Comparison of ENCODE assay signal across 16 cellular contexts in the genomic region with DNA sequence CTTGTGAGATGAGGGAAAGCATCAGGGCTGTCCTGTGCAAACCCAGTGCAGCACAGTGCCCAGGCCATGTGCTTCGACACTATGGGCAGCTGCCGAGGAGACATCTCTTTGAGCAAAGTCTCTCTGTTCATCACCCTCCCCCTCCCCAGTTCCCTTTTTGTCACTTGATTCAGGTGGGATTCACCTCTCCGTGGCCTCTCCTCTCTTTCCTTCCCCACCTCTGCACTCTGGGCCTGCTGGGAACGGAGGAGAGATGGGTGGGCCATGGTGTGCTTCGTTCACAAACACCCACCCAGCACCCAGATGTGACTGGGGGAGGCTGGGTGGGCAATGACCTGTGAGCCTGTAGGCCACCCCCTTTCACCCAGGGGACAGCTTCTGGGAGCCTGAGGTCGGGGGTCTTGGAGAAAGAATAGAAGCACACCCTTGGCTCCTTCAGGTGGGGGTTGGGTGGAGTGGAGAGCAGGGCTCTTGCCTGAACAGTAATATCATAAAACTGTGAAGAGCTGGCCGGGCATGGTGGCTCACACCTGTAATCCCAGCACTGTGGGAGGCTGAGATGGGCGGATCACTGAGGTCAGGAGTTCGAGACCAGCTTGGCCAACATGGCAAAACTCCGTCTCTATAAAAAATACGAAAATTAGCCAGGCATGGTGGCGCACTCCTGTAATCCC. TPM values are rescaled to one million over a fixed set of nuclear protein-coding genes. Genes with fewer than 3 reads are reported as not detected.
DNase-seq lines count a peak whose midpoint lies in the region; FAIRE-seq and TF ChIP-seq lines count a peak whose summit lies in the region.
"Had no signal": no experiment of that assay in that cellular context is flagged by ENCODE, and none has a peak within 500 bp of the region (broad histone marks: within the 10 kb centered on the region; RNA-seq: fewer than 3 reads in every experiment).

No MANE protein-coding gene starts in this region.

- H2BK120ac ChIP-seq in H1 (replicated peaks; ENCODE audit: low read depth, low read length) (no peak overlapping the region), neuronal stem cell (ENCODE audit: low read depth, low read length) (no peak overlapping the region)

- peak overlapping the region; percentile 40 for H3K4ac ChIP-seq in H1 (replicated peaks; ENCODE audit: insufficient read length, low read depth, low read length)
- H3K4ac ChIP-seq in neuronal stem cell (ENCODE audit: low read length): no peak overlapping the region

- H3K18ac ChIP-seq in H1 (ENCODE audit: extremely low read depth, low read length): no peak overlapping the region
- H3K18ac ChIP-seq in neuronal stem cell (ENCODE audit: low read length): no peak overlapping the region

- no peaks in the 10 kb centered on the region for H3K79me1 ChIP-seq in H1 (ENCODE audit: low read depth, low read length)
- no peaks in the 10 kb centered on the region for H3K79me1 ChIP-seq in neuronal stem cell (ENCODE audit: low read depth, low read length)

- H4K20me1 ChIP-seq in H1 (replicated peaks in 1 of 2; ENCODE audit: control insufficient read depth in 1 of 2, insufficient read depth in 2 of 2, low read length in 2 of 2): no peaks in the 10 kb centered on the region
- H4K20me1 ChIP-seq: BLaER1 had no signal

- no peak overlapping the region for H4K8ac ChIP-seq in H1 (ENCODE audit: extremely low read depth, insufficient read depth, low read length)
- H4K8ac ChIP-seq in neuronal stem cell (ENCODE audit: low read depth, low read length): no peak overlapping the region

- no peak overlapping the region for H2BK20ac ChIP-seq in H1 (ENCODE audit: low read length)

- H4K91ac ChIP-seq in H1 (replicated peaks; ENCODE audit: insufficient read length, low read length): no peak overlapping the region
- no peak overlapping the region for H4K91ac ChIP-seq in neuronal stem cell (ENCODE audit: low read depth, low read length, poor library complexity)

- H2AK5ac ChIP-seq in H1 (ENCODE audit: low read depth, low read length) (no peak overlapping the region), neuronal stem cell (ENCODE audit: low read depth, low read length) (peak overlapping the region; percentile 86)

- TF ChIP-seq CTCF in GM13976 (IDR thresholded peaks at IDR 0.05; ENCODE audit: borderline replicate concordance, control extremely low read depth, extremely low read depth, insufficient read depth, missing control alignments) (no peak), H1 (IDR thresholded peaks at IDR 0.05; ENCODE audit: control extremely low read depth in 1 of 3, insufficient read depth in 1 of 3, low read depth in 1 of 3, low read length in 3 of 3) (no peak), tibial artery (IDR thresholded peaks at IDR 0.05) (no peak)

- no peak for FAIRE-seq in H1 (lab: Jason Lieb, UNC)
- FAIRE-seq: GM12892 had no signal

- 88% methylated on average over 12 of the region's 12 CpGs; no CpG with 5 or more reads in 1 of the 2 experiments for WGBS in H1 (ENCODE audit: extremely low coverage in 1 of 2, insufficient coverage in 1 of 2, insufficient read length in 1 of 2, insufficient replicate concordance in 2 of 2, low coverage in 1 of 2, low lambda C conversion rate in 2 of 2, missing lambda C conversion rate in 1 of 2), 2 experiments
- WGBS in neuronal stem cell (ENCODE audit: extremely low coverage in 2 of 2, insufficient read length in 2 of 2, insufficient replicate concordance in 1 of 2), 2 donors: no CpG with 5 or more reads among the region's 12 CpGs

- H2BK15ac ChIP-seq in H1 (ENCODE audit: low read length) (0 out of 2 replicates have a peak overlapping the region, but pooled peaks have one; percentile 19), neuronal stem cell (ENCODE audit: low read length) (peak overlapping the region; percentile 17)

- no peak overlapping the region for H2BK12ac ChIP-seq in H1 (ENCODE audit: low read depth, low read length)
- H2BK12ac ChIP-seq in neuronal stem cell (ENCODE audit: low read length): no peak overlapping the region

- intact Hi-C loops in tibial artery (cut with DNase I; ENCODE audit: low total_unique reads): no loop called here

- CTCF ChIA-PET in H1 (lab: Charles Lee; ENCODE audit: partially characterized antibody): interaction anchor here (0.7 to 6.9 kb wide), 16 partner anchors 8 to 214 kb away, joined by 3 to 54 read pairs (median 4); no protein-coding TSS in a partner anchor

- H2BK5ac ChIP-seq in H1 (ENCODE audit: low read depth, low read length): no peak overlapping the region
- no peak overlapping the region for H2BK5ac ChIP-seq in neuronal stem cell (ENCODE audit: low read length)

- H3K23ac ChIP-seq in H1 (ENCODE audit: insufficient read length) (no peak overlapping the region), neuronal stem cell (ENCODE audit: low read depth, low read length, poor library complexity) (no peak overlapping the region)

- peaks cover 0 to 2% (median 0%) of the 10 kb centered on the region in 4 experiments; a peak in 4 of 7 replicates for H3K4me1 ChIP-seq in H1 (replicated peaks in 1 of 4; ENCODE audit: control insufficient read depth in 3 of 4, insufficient read depth in 4 of 4, low read length in 3 of 4)
- H3K4me1 ChIP-seq in neuronal stem cell (ENCODE audit: control insufficient read depth in 2 of 2, insufficient read depth in 1 of 2, low read depth in 1 of 2, low read length in 2 of 2): peaks cover 8 to 23% of the 10 kb centered on the region in 2 donors
- H3K4me1 ChIP-seq in tibial artery: no peaks in the 10 kb centered on the region
- H3K4me1 ChIP-seq: BLaER1, HAP-1 had no signal

- in situ Hi-C loops in GM13976 (cut with MboI; ENCODE audit: low sequenced_read_pairs, unreplicated experiment): no loop called here

- H3K14ac ChIP-seq in H1 (ENCODE audit: insufficient read length) (no peak overlapping the region), neuronal stem cell (ENCODE audit: low read length) (no peak overlapping the region)

- H3K4me3 ChIP-seq in H1 (ENCODE audit: extremely low read depth in 1 of 4, insufficient read depth in 2 of 4, low read depth in 3 of 4, low read length in 4 of 4) (no peak overlapping the region), neuronal stem cell (ENCODE audit: low read length in 2 of 2) (no peak overlapping the region), tibial artery (no peak overlapping the region)
- H3K4me3 ChIP-seq: BLaER1, HAP-1 had no signal

- H3K27ac ChIP-seq in H1 (ENCODE audit: low read depth, low read length) (no peak overlapping the region), neuronal stem cell (replicated peaks; ENCODE audit: low read length) (no peak overlapping the region), tibial artery (no peak overlapping the region)
- H3K27ac ChIP-seq: BLaER1 had no signal

- POLR2A ChIA-PET in H1 (lab: Charles Lee; ENCODE audit: partially characterized antibody): interaction anchor here (0.6 to 2.1 kb wide), 6 partner anchors 13 to 166 kb away, joined by 3 to 6 read pairs (median 4); no protein-coding TSS in a partner anchor

- H3K27me3 ChIP-seq in H1 (replicated peaks in 1 of 4; ENCODE audit: control insufficient read depth in 3 of 4, extremely low read depth in 1 of 4, insufficient read depth in 3 of 4, low read length in 3 of 4) (no peaks in the 10 kb centered on the region), neuronal stem cell (ENCODE audit: control insufficient read depth in 3 of 3, insufficient read depth in 3 of 3, low read depth in 1 of 3, low read length in 3 of 3) (peaks cover 0 to 6% (median 0%) of the 10 kb centered on the region in 3 experiments), tibial artery (peaks cover 0 to 38% of the 10 kb centered on the region in 2 donors)
- H3K27me3 ChIP-seq: BLaER1 had no signal

- no peak overlapping the region for H3K9ac ChIP-seq in H1 (replicated peaks in 1 of 4; ENCODE audit: extremely low read depth in 1 of 4, low read depth in 3 of 4, low read length in 3 of 4)
- no peak overlapping the region for H3K9ac ChIP-seq in neuronal stem cell (ENCODE audit: low read depth, low read length, poor library complexity)
- H3K9ac ChIP-seq: BLaER1 had no signal

- H3K4me2 ChIP-seq in H1 (ENCODE audit: insufficient read depth in 1 of 2, low read depth in 2 of 2, low read length in 2 of 2): no peak overlapping the region
- no peak overlapping the region for H3K4me2 ChIP-seq in neuronal stem cell (ENCODE audit: insufficient read depth, low read length, poor library complexity, severe bottlenecking)
- H3K4me2 ChIP-seq: BLaER1 had no signal

- no peak overlapping the region for H3K56ac ChIP-seq in H1 (replicated peaks; ENCODE audit: insufficient read length, low read depth, low read length)

- no peaks in the 10 kb centered on the region for H3K9me3 ChIP-seq in H1 (ENCODE audit: insufficient read depth in 2 of 2, low read depth in 1 of 2, low read length in 1 of 2)
- H3K9me3 ChIP-seq in neuronal stem cell (replicated peaks in 1 of 2; ENCODE audit: control insufficient read depth in 2 of 2, insufficient read depth in 1 of 2, low read depth in 1 of 2, low read length in 2 of 2): no peaks in the 10 kb centered on the region
- no peaks in the 10 kb centered on the region for H3K9me3 ChIP-seq in tibial artery
- H3K9me3 ChIP-seq: BLaER1, HAP-1 had no signal

- TF ChIP-seq RAD21 in H1 (IDR thresholded peaks at IDR 0.05 in 1 of 2, conservative IDR thresholded peaks at IDR 0.05 in 1 of 2; ENCODE audit: low read depth in 2 of 2, low read length in 2 of 2): no peak

- DNase-seq in GM13976 (ENCODE audit: low spot score) (peak; percentile 16), H1 (ENCODE audit: low read depth in 1 of 2, low spot score in 2 of 2) (peak in 1 of 2 experiments; percentile 39), neuronal stem cell (ENCODE audit: low spot score) (no peak), NCI-H1105 treated with DMSO at 0.1 percent for 48 hours (lab: John Stamatoyannopoulos, UW) (no peak), tibial artery (no peak), middle frontal gyrus (ENCODE audit: extremely low spot score, low spot score) (no peak)
- DNase-seq in stimulated activated CD8-positive, alpha-beta memory T cell treated with anti-CD3 and anti-CD28 coated beads, Interleukin-4, amount 100 ng/mL, for 48 hours: peak; percentile 4
- DNase-seq: 8988T; CD4-positive, alpha-beta memory T cell; DMS153; DMS79; GDM1; GOT3 had no signal

- no peak overlapping the region for H2AFZ ChIP-seq in H1 (ENCODE audit: low read length)
- H2AFZ ChIP-seq in neuronal stem cell (ENCODE audit: low read length): no peak overlapping the region

- no peaks in the 10 kb centered on the region for H3K23me2 ChIP-seq in H1 (ENCODE audit: low read depth, low read length)

- TF ChIP-seq EP300 in H1 (IDR thresholded peaks at IDR 0.05; ENCODE audit: borderline replicate concordance in 1 of 2, low read depth in 2 of 2, low read length in 2 of 2): no peak

- no peaks in the 10 kb centered on the region for H3K79me2 ChIP-seq in H1 (ENCODE audit: control insufficient read depth in 1 of 2, insufficient read depth in 2 of 2, low read length in 2 of 2)

- TF ChIP-seq POLR2A in H1 (IDR thresholded peaks at IDR 0.05; ENCODE audit: control extremely low read depth in 1 of 2, low read depth in 2 of 2, low read length in 2 of 2): no peak

- no peak overlapping the region for H4K5ac ChIP-seq in H1 (ENCODE audit: insufficient read length, low read depth, low read length)

- H3K36me3 ChIP-seq in H1 (ENCODE audit: control insufficient read depth in 2 of 4, insufficient read depth in 4 of 4, low read length in 3 of 4) (no peaks in the 10 kb centered on the region), neuronal stem cell (replicated peaks in 1 of 2; ENCODE audit: control insufficient read depth in 2 of 2, insufficient read depth in 2 of 2, low read length in 2 of 2) (no peaks in the 10 kb centered on the region), tibial artery (no peaks in the 10 kb centered on the region)
- H3K36me3 ChIP-seq: BLaER1, HAP-1 had no signal

RNA-seq across cellular contexts. Expression of a gene that starts 33.5 kb away (rescaled TPM):
- 57.2 and 61.8 TPM in 2 replicates for total RNA-seq in H1 (2021; fragmentation: NEBNext Ultra II Directional; extraction: Animal tissue kit (Norgen Biotek cat#: 25700))
- polyA plus RNA-seq in H1 (2011; rRNA removed): 41.2 and 81.9 TPM in 2 replicates
- polyA plus RNA-seq in H1 (2011; cell fraction: cytosol; rRNA removed): 38.1 TPM
- 82.7 TPM for polyA plus RNA-seq in H1 (2011; cell fraction: nucleus; rRNA removed)
- 43.5 to 57.6 TPM (median 49.1 TPM) in 4 replicates for polyA plus RNA-seq in H1 (2012, experiment 1 of 2)
- polyA plus RNA-seq in H1 (2012, experiment 2 of 2): 36.6 TPM
- polyA plus RNA-seq in H1 (2013, experiment 1 of 2): 40.4 TPM
- polyA plus RNA-seq in H1 (2013, experiment 2 of 2): 39.5 TPM
- 33.9 and 37.3 TPM in 2 replicates for polyA minus RNA-seq in H1 (2011; rRNA and poly(A)+ RNA removed)
- polyA minus RNA-seq in H1 (2011; cell fraction: cytosol; rRNA and poly(A)+ RNA removed): 84.8 TPM
- 50.5 TPM for polyA minus RNA-seq in H1 (2011; cell fraction: nucleus; rRNA and poly(A)+ RNA removed)
- polyA plus RNA-seq in neuronal stem cell (2013, experiment 1 of 2): 98.6 TPM
- polyA plus RNA-seq in neuronal stem cell (2013, experiment 2 of 2): 99.8 TPM

RNA-seq across cellular contexts. Expression of a gene that starts 36.4 kb away (rescaled TPM):
- 25.4 and 25.5 TPM in 2 replicates for total RNA-seq in H1 (2021; fragmentation: NEBNext Ultra II Directional; extraction: Animal tissue kit (Norgen Biotek cat#: 25700))
- 34.7 and 36.1 TPM in 2 replicates for polyA plus RNA-seq in H1 (2011; rRNA removed)
- polyA plus RNA-seq in H1 (2011; cell fraction: cytosol; rRNA removed): 31.9 TPM
- polyA plus RNA-seq in H1 (2011; cell fraction: nucleus; rRNA removed): 41.5 TPM
- polyA plus RNA-seq in H1 (2012, experiment 1 of 2): 22.4 to 25.6 TPM (median 25.0 TPM) in 4 replicates
- polyA plus RNA-seq in H1 (2012, experiment 2 of 2): 32.7 TPM
- 20.3 TPM for polyA plus RNA-seq in H1 (2013, experiment 1 of 2)
- polyA plus RNA-seq in H1 (2013, experiment 2 of 2): 20.1 TPM
- 45.8 and 49.4 TPM in 2 replicates for polyA minus RNA-seq in H1 (2011; rRNA and poly(A)+ RNA removed)
- polyA minus RNA-seq in H1 (2011; cell fraction: cytosol; rRNA and poly(A)+ RNA removed): 16.4 TPM
- 20.7 TPM for polyA minus RNA-seq in H1 (2011; cell fraction: nucleus; rRNA and poly(A)+ RNA removed)
- polyA plus RNA-seq in neuronal stem cell (2013, experiment 1 of 2): 19.2 TPM
- polyA plus RNA-seq in neuronal stem cell (2013, experiment 2 of 2): 19.6 TPM

Comparison
In these comparisons a context has a peak if more than half of its experiments do, and no peak if none do; other contexts are left out.
1. DNase-seq: peak in GM13976 (single experiment) and stimulated activated CD8-positive, alpha-beta memory T cell treated with anti-CD3 and anti-CD28 coated beads, Interleukin-4, amount 100 ng/mL, for 48 hours (single experiment); none in neuronal stem cell (single experiment), NCI-H1105 treated with DMSO at 0.1 percent for 48 hours (single experiment), tibial artery (0 of 2) and middle frontal gyrus (single experiment).